18 cellular contexts compared by ENCODE assay signal in genomic region chrX:12309733-12310054, GRCh38.
DNase-seq lines count a peak whose midpoint lies in the region; ATAC-seq, FAIRE-seq and TF ChIP-seq lines count a peak whose summit lies in the region.
"Had no signal": no experiment of that assay in that cellular context is flagged by ENCODE, and none has a peak within 500 bp of the region (broad histone marks: within the 10 kb centered on the region; RNA-seq: fewer than 3 reads in every experiment).

No MANE protein-coding gene starts in this region.

- CTCF ChIA-PET in H1 (lab: Charles Lee; ENCODE audit: partially characterized antibody), result interaction anchor here (1.2 kb wide), 1 partner anchor 131 kb away, joined by 3 read pairs; no protein-coding TSS in a partner anchor

- H2BK20ac ChIP-seq in H9 (ENCODE audit: low read depth, low read length, poor library complexity, severe bottlenecking) (no peak overlapping the region), H1 (ENCODE audit: low read length) (no peak overlapping the region)

- no peak overlapping the region for H3K56ac ChIP-seq in H9 (ENCODE audit: insufficient read length, low read depth, low read length)
- no peak overlapping the region for H3K56ac ChIP-seq in H1 (replicated peaks; ENCODE audit: insufficient read length, low read depth, low read length)

- H3K14ac ChIP-seq in H9 (ENCODE audit: insufficient read depth, low read length) (no peak overlapping the region), H1 (ENCODE audit: insufficient read length) (no peak overlapping the region)

- H3T11ph ChIP-seq in H9 (ENCODE audit: low read length), result no peak overlapping the region

- no peaks in the 10 kb centered on the region for H3K36me3 ChIP-seq in H1 (ENCODE audit: control insufficient read depth in 2 of 4, insufficient read depth in 4 of 4, low read length in 3 of 4)
- H3K36me3 ChIP-seq: BLaER1 had no signal

- peaks cover 20 to 25% of the 10 kb centered on the region in 2 experiments for H3K4me1 Mint-ChIP-seq in H9
- H3K4me1 Mint-ChIP-seq: CD4-positive, alpha-beta memory T cell had no signal

- H4K91ac ChIP-seq in H9 (ENCODE audit: insufficient read length, low read depth, low read length) (no peak overlapping the region), H1 (replicated peaks; ENCODE audit: insufficient read length, low read length) (peak overlapping the region; percentile 81)

- H3K9ac ChIP-seq in H9 (ENCODE audit: extremely low read depth, insufficient read length, low read length), result no peak overlapping the region
- H3K9ac ChIP-seq in H1 (replicated peaks in 1 of 4; ENCODE audit: extremely low read depth in 1 of 4, low read depth in 3 of 4, low read length in 3 of 4), result no peak overlapping the region
- H3K9ac ChIP-seq: BLaER1, SK-N-SH had no signal

- H3K4me1 ChIP-seq in H9 (ENCODE audit: insufficient read depth, low read length) (peaks cover 5% of the 10 kb centered on the region; the same call in 1 of the 2 replicates), H1 (replicated peaks in 1 of 4; ENCODE audit: control insufficient read depth in 3 of 4, insufficient read depth in 4 of 4, low read length in 3 of 4) (peaks cover 0 to 5% (median 0%) of the 10 kb centered on the region in 4 experiments; a peak in 1 of 7 replicates)

- no peak for TF ChIP-seq EP300 in H1 (IDR thresholded peaks at IDR 0.05; ENCODE audit: borderline replicate concordance in 1 of 2, low read depth in 2 of 2, low read length in 2 of 2)

- H3K27me3 ChIP-seq in H9 (ENCODE audit: insufficient read depth, low read length), result no peaks in the 10 kb centered on the region
- no peaks in the 10 kb centered on the region for H3K27me3 ChIP-seq in H1 (replicated peaks in 1 of 4; ENCODE audit: control insufficient read depth in 3 of 4, extremely low read depth in 1 of 4, insufficient read depth in 3 of 4, low read length in 3 of 4)

- peak overlapping the region in 2 of 3 experiments; percentile 52 to 78; a peak in 2 of 7 replicates for H3K27ac Mint-ChIP-seq in H9
- H3K27ac Mint-ChIP-seq: CD4-positive, alpha-beta memory T cell; T-helper 2 cell treated with Interferon-gamma antibody and Interleukin-4, amounts not matched to agents 5 μg/mL and 100 μg/mL, for 36 hours had no signal

- DNase-seq in COLO668 (lab: John Stamatoyannopoulos, UW; ENCODE audit: unreplicated experiment) (peak; percentile 25), H9 (peak; percentile 59), NCI-H146 treated with DMSO at 0.1 percent for 48 hours (lab: John Stamatoyannopoulos, UW; ENCODE audit: unreplicated experiment) (peak; percentile 43), H1 (ENCODE audit: low read depth in 1 of 2, low spot score in 2 of 2) (no peak), left cardiac atrium (no peak), GM13977 (ENCODE audit: low spot score) (no peak), NCI-H187 (lab: John Stamatoyannopoulos, UW) (no peak), activated gamma-delta T cell treated with Interleukin-2 at 50 U/mL for 16 hours (no peak)
- DNase-seq: Calu3; CD4-positive, alpha-beta memory T cell; HCEC 1CT; KBM-7; NCI-H526; SHP77; SK-N-SH had no signal

- H2BK5ac ChIP-seq in H9 (ENCODE audit: insufficient read length, low read length), result no peak overlapping the region
- no peak overlapping the region; the same call in 1 of the 2 replicates for H2BK5ac ChIP-seq in H1 (ENCODE audit: low read depth, low read length)

- no peak for TF ChIP-seq POLR2A in H1 (IDR thresholded peaks at IDR 0.05; ENCODE audit: control extremely low read depth in 1 of 2, low read depth in 2 of 2, low read length in 2 of 2)

- no peak overlapping the region for H3K27ac ChIP-seq in H9 (ENCODE audit: insufficient read length, low read depth, low read length)
- no peak overlapping the region for H3K27ac ChIP-seq in H1 (ENCODE audit: low read depth, low read length)
- H3K27ac ChIP-seq: BLaER1 had no signal

- H3K27me3 Mint-ChIP-seq in H9 (ENCODE audit: low read depth), result no peaks in the 10 kb centered on the region
- H3K27me3 Mint-ChIP-seq: CD4-positive, alpha-beta memory T cell had no signal

- TF ChIP-seq CTCF in H9 (conservative IDR thresholded peaks at IDR 0.05) (no peak), H1 (IDR thresholded peaks at IDR 0.05; ENCODE audit: control extremely low read depth in 1 of 3, insufficient read depth in 1 of 3, low read depth in 1 of 3, low read length in 3 of 3) (no peak), GM13977 (IDR thresholded peaks at IDR 0.05; ENCODE audit: extremely low read depth, insufficient read depth, missing control alignments) (no peak)

- peaks cover 3 to 6% (median 5%) of the 10 kb centered on the region in 3 experiments; a peak in 5 of 7 replicates for H3K36me3 Mint-ChIP-seq in H9 (ENCODE audit: insufficient read depth in 1 of 3, low read depth in 3 of 3)
- H3K36me3 Mint-ChIP-seq: CD4-positive, alpha-beta memory T cell had no signal

- no peak for FAIRE-seq in H1 (lab: Jason Lieb, UNC)
- FAIRE-seq: HepG2 had no signal

- peak overlapping the region in 1 of 2 experiments; percentile 37; a peak in 1 of 5 replicates for H3K4me3 Mint-ChIP-seq in H9
- H3K4me3 Mint-ChIP-seq: CD4-positive, alpha-beta memory T cell; T-helper 2 cell treated with Interferon-gamma antibody and Interleukin-4, amounts not matched to agents 5 μg/mL and 100 μg/mL, for 36 hours had no signal

- H3K9me3 Mint-ChIP-seq in H9, result peaks cover 62 to 64% of the 10 kb centered on the region in 2 experiments
- H3K9me3 Mint-ChIP-seq: T-helper 2 cell treated with Interferon-gamma antibody and Interleukin-4, amounts not matched to agents 5 μg/mL and 100 μg/mL, for 36 hours had no signal

- no peak overlapping the region for H3K18ac ChIP-seq in H9 (ENCODE audit: insufficient read length, low read depth, low read length)
- H3K18ac ChIP-seq in H1 (ENCODE audit: extremely low read depth, low read length), result no peak overlapping the region; the same call in 1 of the 2 replicates

- ATAC-seq in left cardiac atrium, result no peak
- ATAC-seq: HepG2 had no signal

- H3K9me3 ChIP-seq in H9 (ENCODE audit: control insufficient read depth, low read depth, low read length), result peaks cover 8% of the 10 kb centered on the region
- no peaks in the 10 kb centered on the region for H3K9me3 ChIP-seq in H1 (ENCODE audit: insufficient read depth in 2 of 2, low read depth in 1 of 2, low read length in 1 of 2)
- H3K9me3 ChIP-seq: BLaER1, SK-N-SH had no signal

- no peak overlapping the region for H4K8ac ChIP-seq in H9 (replicated peaks; ENCODE audit: insufficient read length, low read depth, low read length)
- no peak overlapping the region for H4K8ac ChIP-seq in H1 (ENCODE audit: extremely low read depth, insufficient read depth, low read length)

- H3K4ac ChIP-seq in H9 (ENCODE audit: low read depth, low read length) (no peak overlapping the region), H1 (replicated peaks; ENCODE audit: insufficient read length, low read depth, low read length) (no peak overlapping the region)

- no peak overlapping the region for H4K5ac ChIP-seq in H9 (ENCODE audit: insufficient read length, low read depth, low read length)
- H4K5ac ChIP-seq in H1 (ENCODE audit: insufficient read length, low read depth, low read length), result no peak overlapping the region

- H3K23me2 ChIP-seq in H9 (ENCODE audit: insufficient read length, low read depth, low read length, poor library complexity, severe bottlenecking), result no peaks in the 10 kb centered on the region
- H3K23me2 ChIP-seq in H1 (ENCODE audit: low read depth, low read length), result no peaks in the 10 kb centered on the region

- H2AFZ ChIP-seq in H9 (ENCODE audit: low read length) (no peak overlapping the region), H1 (ENCODE audit: low read length) (0 out of 2 replicates have a peak overlapping the region, but pooled peaks have one; percentile 70)

- H4K20me1 ChIP-seq in H9 (ENCODE audit: control insufficient read depth, insufficient read depth, insufficient read length), result no peaks in the 10 kb centered on the region
- no peaks in the 10 kb centered on the region for H4K20me1 ChIP-seq in H1 (replicated peaks in 1 of 2; ENCODE audit: control insufficient read depth in 1 of 2, insufficient read depth in 2 of 2, low read length in 2 of 2)
- H4K20me1 ChIP-seq: BLaER1 had no signal

- H2BK120ac ChIP-seq in H9 (ENCODE audit: low read depth, low read length, poor library complexity, severe bottlenecking) (no peak overlapping the region), H1 (replicated peaks; ENCODE audit: low read depth, low read length) (peak overlapping the region; percentile 43)

- in situ Hi-C loops in GM13977 (cut with MboI; ENCODE audit: low pct_unique_long_range_greater_than_20kb, low sequenced_read_pairs, unreplicated experiment), result no loop called here

- H2BK15ac ChIP-seq in H9 (ENCODE audit: low read depth, low read length), result no peak overlapping the region
- H2BK15ac ChIP-seq in H1 (ENCODE audit: low read length), result no peak overlapping the region

- no peak overlapping the region for H3K4me2 ChIP-seq in H9 (ENCODE audit: insufficient read depth, insufficient read length, low read length)
- H3K4me2 ChIP-seq in H1 (ENCODE audit: insufficient read depth in 1 of 2, low read depth in 2 of 2, low read length in 2 of 2), result no peak overlapping the region
- H3K4me2 ChIP-seq: BLaER1, SK-N-SH had no signal

- POLR2A ChIA-PET in H1 (lab: Charles Lee; ENCODE audit: partially characterized antibody), result no interaction called here

- H3K79me1 ChIP-seq in H9 (ENCODE audit: insufficient read depth, low read depth, low read length, poor library complexity, severe bottlenecking) (no peaks in the 10 kb centered on the region), H1 (ENCODE audit: low read depth, low read length) (no peaks in the 10 kb centered on the region)

- H3K79me2 ChIP-seq in H9 (ENCODE audit: insufficient read depth, low read length), result no peaks in the 10 kb centered on the region
- no peaks in the 10 kb centered on the region for H3K79me2 ChIP-seq in H1 (ENCODE audit: control insufficient read depth in 1 of 2, insufficient read depth in 2 of 2, low read length in 2 of 2)

- intact Hi-C loops in left cardiac atrium (cut with DNase I), result no loop called here

- H3K4me3 ChIP-seq in H1 (ENCODE audit: extremely low read depth in 1 of 4, insufficient read depth in 2 of 4, low read depth in 3 of 4, low read length in 4 of 4), result no peak overlapping the region
- H3K4me3 ChIP-seq: BLaER1 had no signal

- H3K23ac ChIP-seq in H9 (ENCODE audit: insufficient read length, low read depth, low read length) (no peak overlapping the region), H1 (ENCODE audit: insufficient read length) (no peak overlapping the region)

- H2AK5ac ChIP-seq in H9 (ENCODE audit: insufficient read length, low read length) (no peak overlapping the region), H1 (ENCODE audit: low read depth, low read length) (no peak overlapping the region)

- no peak for TF ChIP-seq RAD21 in H1 (IDR thresholded peaks at IDR 0.05 in 1 of 2, conservative IDR thresholded peaks at IDR 0.05 in 1 of 2; ENCODE audit: low read depth in 2 of 2, low read length in 2 of 2)

- no peak overlapping the region for H2BK12ac ChIP-seq in H9 (ENCODE audit: insufficient read length, low read depth, low read length)
- H2BK12ac ChIP-seq in H1 (ENCODE audit: low read depth, low read length), result no peak overlapping the region

- WGBS in H9 (ENCODE audit: extremely low coverage, insufficient read length, low lambda C conversion rate), result no CpG with 5 or more reads among the region's 5 CpGs
- 90% methylated on average over 5 of the region's 5 CpGs; no CpG with 5 or more reads in 1 of the 2 experiments for WGBS in H1 (ENCODE audit: extremely low coverage in 1 of 2, insufficient coverage in 1 of 2, insufficient read length in 1 of 2, insufficient replicate concordance in 2 of 2, low coverage in 1 of 2, low lambda C conversion rate in 2 of 2, missing lambda C conversion rate in 1 of 2), 2 experiments

Comparison
In these comparisons a context has a peak if more than half of its experiments do, and no peak if none do; other contexts are left out.
1. DNase-seq: peak in COLO668 (single experiment), H9 (single experiment) and NCI-H146 treated with DMSO at 0.1 percent for 48 hours (single experiment); none in H1 (0 of 2), left cardiac atrium (single experiment), GM13977 (single experiment), NCI-H187 (0 of 2) and activated gamma-delta T cell treated with Interleukin-2 at 50 U/mL for 16 hours (single experiment).